35 cellular contexts compared by ENCODE assay signal in the genomic region with DNA sequence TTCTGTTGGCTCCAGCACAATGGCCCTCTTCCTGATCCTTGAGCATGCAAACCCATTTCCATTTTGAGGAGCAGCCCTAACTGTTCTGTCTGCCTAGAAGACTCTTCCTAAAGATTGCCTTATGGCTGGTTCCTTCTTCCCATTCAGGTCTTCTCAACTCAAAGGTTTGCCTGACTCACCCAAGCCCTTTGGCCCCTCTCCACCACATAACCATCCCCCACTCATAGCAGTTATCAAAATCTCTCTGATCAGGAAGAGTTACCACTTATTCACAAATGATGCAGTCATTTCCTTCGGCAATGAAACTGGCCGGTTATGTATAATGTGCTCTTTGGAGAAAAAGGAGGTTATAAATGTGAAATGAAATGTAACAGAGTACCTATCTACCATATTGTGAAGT. TPM values are rescaled to one million over a fixed set of nuclear protein-coding genes. Genes with fewer than 3 reads are reported as not detected.
"Had no signal": no experiment of that assay in that cellular context is flagged by ENCODE, and none has a peak within 500 bp of the region (broad histone marks: within the 10 kb centered on the region; RNA-seq: fewer than 3 reads in every experiment).

No MANE protein-coding gene starts in this region.

- H3K36me3 ChIP-seq: MG63 had no signal

- H3K4me3 ChIP-seq: MG63 had no signal

- H3K9me3 ChIP-seq: MG63 had no signal

- DNase-seq: Karpas-422, Kasumi-1, MG63, MM.1S, MV-4-11, NCI-H1048, NCI-H1092, NCI-H1092 treated with DMSO at 0.1 percent for 48 hours, NCI-H1105, NCI-H1105 treated with DMSO at 0.1 percent for 48 hours, NCI-H1417, NCI-H1417 treated with DMSO at 0.1 percent for 48 hours, NCI-H1436, NCI-H1436 treated with DMSO at 0.1 percent for 48 hours, NCI-H146, NCI-H1694, NCI-H1694 treated with DMSO at 0.1 percent for 48 hours, NCI-H187, NCI-H187 treated with DMSO at 0.1 percent for 48 hours, NCI-H1930, NCI-H2029, NCI-H2029 treated with DMSO at 0.1 percent for 48 hours, NCI-H2081, NCI-H2081 treated with DMSO at 0.1 percent for 48 hours, NCI-H2107, NCI-H2171, NCI-H2171 treated with DMSO at 0.1 percent for 48 hours, NCI-H2227 treated with DMSO at 0.1 percent for 48 hours, NCI-H226, NCI-H345, NCI-H446, NCI-H446 treated with DMSO at 0.1 percent for 48 hours, NCI-H510A, NCI-H510A treated with DMSO at 0.1 percent for 48 hours had no signal

RNA-seq across cellular contexts. Expression of a gene that starts 8.9 kb away (rescaled TPM):
- total RNA-seq: NCI-H460 had no signal
